In the genomic region with DNA sequence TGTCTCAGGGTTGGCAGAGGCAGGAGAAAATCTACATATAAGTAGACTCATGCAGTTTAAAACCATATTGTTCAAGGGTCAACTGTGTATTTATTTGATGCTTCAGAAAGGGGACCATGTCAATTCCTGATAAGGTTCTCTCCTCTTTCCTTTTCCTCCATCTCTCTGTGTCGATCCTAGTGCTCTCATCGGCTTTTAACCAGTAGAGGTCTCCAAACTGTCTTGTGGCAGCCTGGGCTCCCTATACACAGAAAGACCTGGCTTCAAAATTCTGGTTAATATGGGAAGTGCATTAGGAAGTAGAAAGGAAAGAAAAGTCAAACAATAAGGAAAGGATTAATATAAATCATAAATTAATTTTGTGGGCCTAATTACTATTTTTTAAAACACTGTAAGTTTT, we compare ENCODE assay signal across 9 cellular contexts.
A peak's percentile ranks its signal among the peaks of the same experiment; 100 is the strongest.
DNase-seq lines count a peak whose midpoint lies in the region; ATAC-seq, FAIRE-seq and TF ChIP-seq lines count a peak whose summit lies in the region.
"Had no signal": no experiment of that assay in that cellular context is flagged by ENCODE, and none has a peak within 500 bp of the region (broad histone marks: within the 10 kb centered on the region; RNA-seq: fewer than 3 reads in every experiment).

No MANE protein-coding gene starts in this region.

- TF ChIP-seq CTCF in D721Med (IDR thresholded peaks at IDR 0.05; ENCODE audit: insufficient read depth, missing control alignments) (peak; percentile 45), VCaP (conservative IDR thresholded peaks at IDR 0.05) (peak; percentile 90)

- ATAC-seq in left lobe of liver = peak; percentile 94
- no peak for ATAC-seq in GM21367 (IDR thresholded peaks at IDR 0.05; ENCODE audit: unreplicated experiment)

- DNase-seq in D721Med (ENCODE audit: insufficient read length, low spot score) (no peak), HuH-7 (ENCODE audit: low spot score) (peak; percentile 64), left lobe of liver (ENCODE audit: low spot score) (no peak), germinal center (ENCODE audit: low spot score) (no peak), NCI-H510A (lab: John Stamatoyannopoulos, UW) (no peak)
- DNase-seq in stimulated activated CD4-positive, alpha-beta T cell treated with anti-CD3 and anti-CD28 coated beads, Interleukin-1b, Interleukin-23, amount 100 ng/mL, for 48 hours = no peak

- no peak overlapping the region for H3K27ac ChIP-seq in VCaP

- no peak for FAIRE-seq in D721Med (lab: Jason Lieb, UNC)
- FAIRE-seq: GM18507 had no signal
